Comparison of ENCODE assay signal across 10 cellular contexts in genomic region chr14:55131782-55132181, GRCh38. TPM values are rescaled to one million over a fixed set of nuclear protein-coding genes. Genes with fewer than 3 reads are reported as not detected.
DNase-seq lines count a peak whose midpoint lies in the region; ATAC-seq and TF ChIP-seq lines count a peak whose summit lies in the region.
"Had no signal": no experiment of that assay in that cellular context is flagged by ENCODE, and none has a peak within 500 bp of the region (broad histone marks: within the 10 kb centered on the region; RNA-seq: fewer than 3 reads in every experiment).

No MANE protein-coding gene starts in this region.

- H3K4me1 ChIP-seq in lower lobe of right lung = peaks cover 71% of the 10 kb centered on the region
- peaks cover 11% of the 10 kb centered on the region for H3K4me1 ChIP-seq in HAP-1

- peak overlapping the region; percentile 14 for H3K27ac ChIP-seq in lower lobe of right lung

- CTCF ChIA-PET in MCF 10A (lab: Yijun Ruan, JAX) = interaction anchor here (0.6 to 1.7 kb wide), 9 partner anchors 25 to 81 kb away, joined by 4 to 13 read pairs (median 5); partner anchors contain the start of gene MAPK1IP1L

- no peaks in the 10 kb centered on the region for H3K27me3 Mint-ChIP-seq in MCF 10A (ENCODE audit: insufficient read depth, unreplicated experiment)

- in situ Hi-C loops in HAP-1 (cut with MboI; ENCODE audit: low sequenced_read_pairs) = no loop called here

- intact Hi-C loops in Right ventricle myocardium superior (cut with DNase I) = loop anchor here (5.0 kb wide), 1 partner anchor 34 kb away; no protein-coding TSS in a partner anchor
- intact Hi-C loops in cardiac septum (cut with DNase I) = loop anchor here (2.0 kb wide), 1 partner anchor 43 kb away; no protein-coding TSS in a partner anchor
- intact Hi-C loops in MCF 10A (cut with micrococcal nuclease) = no loop called here
- intact Hi-C loops in lower lobe of right lung (cut with DNase I) = no loop called here

- no peak for DNase-seq in Right ventricle myocardium superior
- DNase-seq in cardiac septum (ENCODE audit: low spot score) = no peak
- no peak for DNase-seq in MCF 10A (ENCODE audit: unreplicated experiment)
- DNase-seq in lower lobe of right lung = no peak
- no peak for DNase-seq in HAP-1 (ENCODE audit: low spot score in 2 of 2)
- DNase-seq in NCI-H774 (lab: John Stamatoyannopoulos, UW) = no peak
- no peak for DNase-seq in COLO668 (lab: John Stamatoyannopoulos, UW; ENCODE audit: unreplicated experiment)
- DNase-seq: anterior cingulate cortex had no signal

- BruUV-seq in MCF 10A (replicated peaks; lab: Mats Ljungman, UMichigan) = no TSS peak

- peak overlapping the region; percentile 89 for H3K27ac Mint-ChIP-seq in MCF 10A (ENCODE audit: low read depth, unreplicated experiment)

- no peaks in the 10 kb centered on the region for H3K9me3 Mint-ChIP-seq in MCF 10A (ENCODE audit: unreplicated experiment)

- POLR2A ChIA-PET in MCF 10A (lab: Yijun Ruan, JAX) = interaction anchor here (0.9 to 12.8 kb wide), 8 partner anchors 13 to 83 kb away, joined by 3 to 385 read pairs (median 25); partner anchors contain the start of gene MAPK1IP1L

- H3K4me3 ChIP-seq in lower lobe of right lung (peak overlapping the region; percentile 83), HAP-1 (no peak overlapping the region)

- no peaks in the 10 kb centered on the region for H3K9me3 ChIP-seq in lower lobe of right lung
- no peaks in the 10 kb centered on the region for H3K9me3 ChIP-seq in HAP-1

- H3K36me3 Mint-ChIP-seq in MCF 10A (ENCODE audit: insufficient read depth, unreplicated experiment) = peaks cover 44% of the 10 kb centered on the region

- TF ChIP-seq CTCF in MCF 10A (IDR thresholded peaks at IDR 0.05; ENCODE audit: unreplicated experiment) (no peak), lower lobe of right lung (IDR thresholded peaks at IDR 0.05) (no peak)

- peaks cover 26% of the 10 kb centered on the region for H3K4me1 Mint-ChIP-seq in MCF 10A (ENCODE audit: insufficient read depth, unreplicated experiment)

- peak overlapping the region; percentile 90 for H3K4me3 Mint-ChIP-seq in MCF 10A (ENCODE audit: unreplicated experiment)

- H3K27me3 ChIP-seq in lower lobe of right lung (ENCODE audit: low read depth) = no peaks in the 10 kb centered on the region
- no peaks in the 10 kb centered on the region for H3K27me3 ChIP-seq in HAP-1 (ENCODE audit: low read depth)

- ATAC-seq in Right ventricle myocardium superior (ENCODE audit: poor library complexity) (peak; percentile 8), lower lobe of right lung (peak in 1 of 2 donors; percentile 9), GM21360 (IDR thresholded peaks at IDR 0.05; ENCODE audit: unreplicated experiment) (no peak)
- ATAC-seq: left lobe of liver had no signal

- H3K36me3 ChIP-seq in lower lobe of right lung (peaks cover 27% of the 10 kb centered on the region), HAP-1 (replicated peaks) (no peaks in the 10 kb centered on the region; the same call in 1 of the 2 replicates)

RNA-seq across cellular contexts. Expression of gene LGALS3, which starts 2.7 kb away (rescaled TPM):
- 246 TPM for total RNA-seq in Right ventricle myocardium superior
- total RNA-seq in cardiac septum = 129 TPM
- 154 and 178 TPM in 2 replicates for total RNA-seq in MCF 10A (2022)
- 528 TPM for total RNA-seq in lower lobe of right lung

RNA-seq across cellular contexts. Expression of gene DLGAP5, which starts 59.6 kb away (rescaled TPM):
- total RNA-seq in Right ventricle myocardium superior (0.27 TPM), cardiac septum (0.08 TPM), MCF 10A (2022) (13.4 and 17.6 TPM in 2 replicates), lower lobe of right lung (0.97 TPM)

Comparison
In these comparisons a context has a peak if more than half of its experiments do, and no peak if none do; other contexts are left out.
1. intact Hi-C loops: an anchor here in Right ventricle myocardium superior (5.0 kb wide) and cardiac septum (2.0 kb wide); none called in MCF 10A and lower lobe of right lung.